Comparison of ENCODE assay signal across 8 cellular contexts in genomic region chr16:3983081-3983520, GRCh38.
DNase-seq lines count a peak whose midpoint lies in the region; ATAC-seq and TF ChIP-seq lines count a peak whose summit lies in the region.

No MANE protein-coding gene starts in this region.

- DNase-seq in DMS53 (lab: John Stamatoyannopoulos, UW) (peak; percentile 92), NCI-H1105 treated with DMSO at 0.1 percent for 48 hours (lab: John Stamatoyannopoulos, UW) (peak; percentile 54), chondrocyte (ENCODE audit: low spot score) (no peak), left lobe of liver (ENCODE audit: low spot score) (peak; percentile 83), NCI-H187 (lab: John Stamatoyannopoulos, UW) (no peak)
- peak; percentile 11 to 13 for DNase-seq in stimulated activated CD8-positive, alpha-beta memory T cell treated with anti-CD3 and anti-CD28 coated beads, Interleukin-15, amount 100 ng/mL, for 48 hours (ENCODE audit: low read depth in 2 of 2)

- TF ChIP-seq CTCF in VCaP (conservative IDR thresholded peaks at IDR 0.05): peak; percentile 85
- TF ChIP-seq CTCF in chondrocyte (IDR thresholded peaks at IDR 0.05): peak; percentile 91

- no peaks in the 10 kb centered on the region for H3K27me3 Mint-ChIP-seq in chondrocyte (ENCODE audit: low read depth)

- H3K4me3 Mint-ChIP-seq in chondrocyte (ENCODE audit: unreplicated experiment): no peak overlapping the region

- ATAC-seq in left lobe of liver: peak; percentile 98
- ATAC-seq in GM21529 (IDR thresholded peaks at IDR 0.05; ENCODE audit: unreplicated experiment): no peak

- H3K4me1 Mint-ChIP-seq in chondrocyte (ENCODE audit: low read depth): peaks cover 22% of the 10 kb centered on the region

- H3K27ac Mint-ChIP-seq in chondrocyte (ENCODE audit: unreplicated experiment): no peak overlapping the region

- peaks cover 8% of the 10 kb centered on the region for H3K36me3 Mint-ChIP-seq in chondrocyte (ENCODE audit: low read depth)

- no peaks in the 10 kb centered on the region for H3K9me3 Mint-ChIP-seq in chondrocyte (ENCODE audit: low read depth)

- H3K27ac ChIP-seq in VCaP: no peak overlapping the region

Comparison
In these comparisons a context has a peak if more than half of its experiments do, and no peak if none do; other contexts are left out.
1. DNase-seq: peak in DMS53 (single experiment), NCI-H1105 treated with DMSO at 0.1 percent for 48 hours (single experiment), left lobe of liver (single experiment) and stimulated activated CD8-positive, alpha-beta memory T cell treated with anti-CD3 and anti-CD28 coated beads, Interleukin-15, amount 100 ng/mL, for 48 hours (2 of 2); none in chondrocyte (single experiment) and NCI-H187 (0 of 2).